18 cellular contexts compared by ENCODE assay signal in the genomic region with DNA sequence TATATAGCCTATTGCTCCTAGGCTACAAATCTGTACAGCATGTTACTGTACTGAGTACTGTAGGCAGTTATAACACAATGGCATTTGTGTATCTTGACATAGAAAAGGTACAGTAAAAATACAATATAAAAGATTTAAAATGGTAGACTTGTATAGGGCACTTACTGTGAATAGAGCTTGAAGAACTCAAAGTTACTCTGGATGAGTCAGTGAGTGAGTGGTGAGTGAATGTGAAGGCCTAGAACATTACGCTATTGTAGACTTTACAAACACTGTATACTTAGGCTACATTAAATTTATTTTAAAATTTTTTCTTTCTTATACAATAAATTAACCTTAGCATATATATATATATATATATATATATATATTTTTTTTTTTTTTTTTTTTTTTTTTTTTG.
"Had no signal": no experiment of that assay in that cellular context is flagged by ENCODE, and none has a peak within 500 bp of the region (broad histone marks: within the 10 kb centered on the region; RNA-seq: fewer than 3 reads in every experiment).

No MANE protein-coding gene starts in this region.

- DNase-seq: activated CD4-positive, alpha-beta T cell treated with anti-CD3 and anti-CD28 coated beads, Interleukin-2, amount 10 ng/mL, durations not matched to agents 7 days and 5 days; activated CD8-positive, alpha-beta T cell treated with anti-CD3 and anti-CD28 coated beads, Interleukin-2, amount 10 ng/mL, durations not matched to agents 7 days and 5 days; activated naive CD4-positive, alpha-beta T cell treated with anti-CD3 and anti-CD28 coated beads, Interleukin-2, amount 10 ng/mL, durations not matched to agents 7 days and 5 days; activated naive CD8-positive, alpha-beta T cell treated with anti-CD3 and anti-CD28 coated beads, Interleukin-2, amount 50 U/mL, for 24 hours; activated T-cell treated with anti-CD3 and anti-CD28 coated beads, Interleukin-2, amount 50 U/mL, for 4 hours; effector memory CD8-positive, alpha-beta T cell; immature natural killer cell; left ventricle myocardium superior; occipital lobe; posterior cingulate gyrus; stimulated activated CD4-positive, alpha-beta T cell treated with anti-CD3 and anti-CD28 coated beads, Interleukin-2, amount 100 ng/mL, for 24 hours; stimulated activated naive CD8-positive, alpha-beta T cell treated with anti-CD3 and anti-CD28 coated beads, Interleukin-15, Interleukin-2, amounts not matched to agents 100 U/mL and 50 U/mL, for 24 hours; T-helper 1 cell; T1000; uterus had no signal

- H3K9me3 ChIP-seq: tibial nerve, uterus had no signal

- H3K36me3 ChIP-seq: cardiac muscle cell, tibial nerve, uterus had no signal

- H3K27ac ChIP-seq: cardiac muscle cell, epithelial cell of prostate, uterus had no signal

- ATAC-seq: activated CD8-positive, alpha-beta T cell treated with anti-CD3 and anti-CD28 coated beads, Interleukin-2, amount 10 ng/mL, durations not matched to agents 7 days and 5 days; activated naive CD8-positive, alpha-beta T cell treated with anti-CD3 and anti-CD28 coated beads, Interleukin-2, amount 50 U/mL, for 24 hours; activated T-cell treated with anti-CD3 and anti-CD28 coated beads, Interleukin-2, amount 50 U/mL, for 4 hours; effector memory CD8-positive, alpha-beta T cell; left ventricle myocardium superior; stimulated activated naive CD8-positive, alpha-beta T cell treated with anti-CD3 and anti-CD28 coated beads, Interleukin-15, Interleukin-2, amounts not matched to agents 100 U/mL and 50 U/mL, for 24 hours had no signal

- H3K27me3 ChIP-seq: tibial nerve, uterus had no signal

- H3K4me1 ChIP-seq: uterus had no signal

- H3K4me3 ChIP-seq: cardiac muscle cell, tibial nerve, uterus had no signal
